In the genomic region with DNA sequence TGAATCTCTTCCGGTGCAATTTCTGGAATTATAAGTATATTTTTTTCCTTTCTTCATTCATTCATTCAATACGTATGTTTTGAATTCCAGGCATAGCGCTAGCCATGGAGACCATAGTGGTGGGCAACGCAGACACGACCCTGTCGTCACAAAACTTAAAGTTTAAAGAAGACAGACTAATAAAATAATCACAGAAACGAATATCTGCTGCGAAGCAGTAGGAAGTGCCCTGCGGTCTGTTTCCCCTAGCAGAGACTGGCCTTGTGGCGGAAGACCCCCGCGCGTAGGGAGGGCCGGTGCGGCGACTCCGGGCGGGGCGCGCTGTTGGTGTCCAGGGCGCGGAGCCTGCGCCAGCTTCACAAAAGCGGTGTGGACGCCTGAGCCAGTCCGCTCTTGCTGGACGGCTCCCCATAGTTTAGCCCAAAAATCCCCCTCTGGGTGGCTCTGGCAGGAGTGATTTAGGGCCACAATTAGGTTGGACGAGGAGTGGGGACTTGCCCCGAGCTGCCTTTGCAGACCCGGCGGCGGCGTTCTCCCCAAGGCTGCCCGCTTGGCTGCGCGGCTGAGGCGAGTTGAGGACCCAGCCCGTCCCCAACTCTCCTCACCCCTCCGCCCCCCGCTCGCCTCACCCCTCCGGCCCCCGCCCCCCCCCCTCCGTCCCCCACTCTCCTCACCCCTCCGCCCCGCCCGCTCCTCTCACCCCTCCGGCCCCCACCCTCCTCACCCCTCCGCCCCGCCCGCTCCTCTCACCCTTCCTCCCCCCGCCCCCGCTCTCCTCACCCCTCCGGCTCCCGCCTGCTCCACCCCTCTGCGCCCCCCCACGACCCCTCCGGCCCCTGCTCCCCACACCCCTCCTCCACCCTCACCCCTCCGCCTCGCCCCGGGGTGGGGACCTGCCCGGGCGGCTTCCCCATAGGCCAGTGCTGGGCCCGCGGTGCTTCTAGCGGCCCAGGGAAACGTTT, we compare ENCODE assay signal across 8 cellular contexts. TPM values are rescaled to one million over a fixed set of nuclear protein-coding genes. Genes with fewer than 3 reads are reported as not detected.
DNase-seq lines count a peak whose midpoint lies in the region; ATAC-seq and TF ChIP-seq lines count a peak whose summit lies in the region.

No MANE protein-coding gene starts in this region.

- peak; percentile 58 for DNase-seq in GM10266 (ENCODE audit: extremely low spot score)
- no peak for DNase-seq in dorsolateral prefrontal cortex
- peak in 1 of 2 donors; percentile 11 for DNase-seq in memory B cell (ENCODE audit: low spot score in 2 of 2)
- peak; percentile 57 to 68 for DNase-seq in thyroid gland

- no peak for TF ChIP-seq POLR2A in thyroid gland (IDR thresholded peaks at IDR 0.05)

- no peaks in the 10 kb centered on the region for H4K20me1 ChIP-seq in OCI-LY3 (ENCODE audit: insufficient read depth, low read length)

- H3K9me3 Mint-ChIP-seq in memory B cell: no peaks in the 10 kb centered on the region

- H3K36me3 Mint-ChIP-seq in memory B cell: no peaks in the 10 kb centered on the region

- H3K27me3 ChIP-seq in OCI-LY3 (ENCODE audit: low read depth, low read length): 0 out of 2 replicates have a peak, but pooled peaks cover 9% of the 10 kb centered on the region
- H3K27me3 ChIP-seq in dorsolateral prefrontal cortex: peaks cover 0 to 18% (median 0%) of the 10 kb centered on the region in 45 donors
- no peaks in the 10 kb centered on the region for H3K27me3 ChIP-seq in thyroid gland

- peaks cover 19% of the 10 kb centered on the region for H3K27me3 Mint-ChIP-seq in memory B cell

- H3K36me3 ChIP-seq in OCI-LY3 (replicated peaks; ENCODE audit: low read depth, low read length) (no peaks in the 10 kb centered on the region), thyroid gland (no peaks in the 10 kb centered on the region)

- intact Hi-C loops in dorsolateral prefrontal cortex (cut with DNase I) (no loop called here), thyroid gland (cut with DNase I) (loop anchor here (10.0 kb wide), 1 partner anchor 59 kb away; no protein-coding TSS in a partner anchor)

- H3K9me3 ChIP-seq in OCI-LY3 (ENCODE audit: insufficient read depth, low read length) (no peaks in the 10 kb centered on the region), thyroid gland (no peaks in the 10 kb centered on the region)

- 9 to 10% methylated on average over 34 to 47 of the region's 67 CpGs for WGBS in thyroid gland, 2 donors

- no peak overlapping the region for H3K9ac ChIP-seq in OCI-LY3 (ENCODE audit: low read length)

- TF ChIP-seq CTCF in GM10266 (IDR thresholded peaks at IDR 0.05; ENCODE audit: control insufficient read depth, insufficient read depth, low read depth, missing control alignments): no peak
- TF ChIP-seq CTCF in OCI-LY3 (IDR thresholded peaks at IDR 0.05; ENCODE audit: low read depth, low read length): no peak
- TF ChIP-seq CTCF in dorsolateral prefrontal cortex (IDR thresholded peaks at IDR 0.05 in 54 of 56, conservative IDR thresholded peaks at IDR 0.05 in 2 of 56; ENCODE audit: low read depth in 1 of 56, partially characterized antibody in 56 of 56): no peak
- no peak for TF ChIP-seq CTCF in thyroid gland (IDR thresholded peaks at IDR 0.05)

- H2AFZ ChIP-seq in OCI-LY3 (ENCODE audit: low read depth, low read length): no peak overlapping the region

- H3K4me2 ChIP-seq in OCI-LY3 (ENCODE audit: low read length): peak overlapping the region; percentile 31

- peak overlapping the region; percentile 25; the same call in 1 of the 2 replicates for H3K4me3 ChIP-seq in OCI-LY3 (ENCODE audit: low read length)
- peak overlapping the region; percentile 16 to 74 (median 57) for H3K4me3 ChIP-seq in dorsolateral prefrontal cortex
- peak overlapping the region in 2 of 3 donors; percentile 40 to 46 for H3K4me3 ChIP-seq in thyroid gland (replicated peaks in 1 of 3)

- no peaks in the 10 kb centered on the region for H3K4me1 ChIP-seq in OCI-LY3 (ENCODE audit: low read length)
- peaks cover 0 to 17% of the 10 kb centered on the region in 2 donors for H3K4me1 ChIP-seq in thyroid gland

- H3K27ac Mint-ChIP-seq in memory B cell: no peak overlapping the region

- peak overlapping the region; percentile 71 for H3K4me3 Mint-ChIP-seq in memory B cell

- H3K79me2 ChIP-seq in OCI-LY3 (ENCODE audit: low read length): no peaks in the 10 kb centered on the region

- no peak overlapping the region for H3K27ac ChIP-seq in OCI-LY3 (ENCODE audit: low read length)
- H3K27ac ChIP-seq in dorsolateral prefrontal cortex: peak overlapping the region in 8 of 59 donors; percentile 15 to 79 (median 36)
- peak overlapping the region; percentile 31 to 77 (median 37) for H3K27ac ChIP-seq in thyroid gland

- peaks cover 9% of the 10 kb centered on the region for H3K4me1 Mint-ChIP-seq in memory B cell

- ATAC-seq in memory B cell (ENCODE audit: low read depth) (peak; percentile 24), GM18870 (IDR thresholded peaks at IDR 0.05; ENCODE audit: unreplicated experiment) (no peak), HG02571 (IDR thresholded peaks at IDR 0.05; ENCODE audit: unreplicated experiment) (no peak), HG03571 (IDR thresholded peaks at IDR 0.05; ENCODE audit: unreplicated experiment) (no peak)

RNA-seq across cellular contexts. Expression of a gene that starts 14.2 kb away (rescaled TPM):
- total RNA-seq in dorsolateral prefrontal cortex (10 to 100 TPM in 12 of 120 experiments, 1 to 10 TPM in 108; 2.5 to 18.2 (median 6.0) TPM), thyroid gland (10 to 100 TPM; 33.0 to 69.6 (median 37.5) TPM)

Comparison
In these comparisons a context has a peak if more than half of its experiments do, and no peak if none do; other contexts are left out.
1. DNase-seq: peak in GM10266 (single experiment) and thyroid gland (2 of 2); none in dorsolateral prefrontal cortex (0 of 10).
2. Peak in every context shown above with its lines, with median percentiles within 50 percentile points of each other: H3K4me3 ChIP-seq.